In the genomic region with DNA sequence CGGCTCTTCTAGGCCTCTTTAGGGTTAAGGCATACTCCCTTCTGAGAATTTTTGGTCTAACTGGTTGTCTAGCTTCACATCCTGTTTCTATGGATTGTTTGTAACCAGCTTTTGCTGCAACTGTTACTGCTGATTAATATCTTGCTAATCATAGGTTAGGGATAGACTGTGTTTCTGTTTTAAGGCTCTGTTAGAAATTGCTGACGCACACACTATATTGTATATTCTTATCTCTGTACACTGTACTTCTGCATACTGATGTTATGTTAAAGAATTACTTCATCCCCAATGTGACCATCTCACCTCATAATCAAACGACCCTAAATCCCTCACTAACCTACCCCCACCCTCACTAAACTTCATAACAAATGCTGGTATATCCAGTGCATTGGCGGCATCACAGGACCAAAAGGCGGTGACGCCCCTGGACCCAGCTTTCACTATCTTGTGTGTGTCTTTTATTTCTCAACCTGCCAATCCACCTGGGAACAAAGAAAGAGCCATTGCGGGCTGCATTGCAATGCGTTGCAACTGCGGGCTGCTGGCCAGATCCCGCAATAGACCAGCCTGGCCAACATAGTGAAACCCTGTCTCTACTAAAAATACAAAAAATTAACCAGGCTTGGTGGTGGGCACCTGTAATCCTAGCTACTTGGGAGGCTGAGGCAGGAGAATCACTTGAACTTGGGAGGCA, we compare ENCODE assay signal across 2 cellular contexts.
TF ChIP-seq lines count a peak whose summit lies in the region.

No MANE protein-coding gene starts in this region.

TF ChIP-seq in A549, 52 proteins besides CTCF, POLR2A, EP300 and RAD21:
- TF ChIP-seq MAFK (IDR thresholded peaks at IDR 0.05; ENCODE audit: partially characterized antibody), result peak; percentile 67

TF ChIP-seq in IMR-90, 13 proteins besides CTCF, POLR2A, EP300 and RAD21:
- 0 out of 2 replicates have a peak, but pooled peaks have one; percentile 6 for TF ChIP-seq MAFK (IDR thresholded peaks at IDR 0.05; ENCODE audit: low read depth, low read length)
TF ChIP-seq in IMR-90: peak in this region for 1; not testable (repeated sequence) for 12.
